ENCODE assay signal across 1 cellular context in the genomic region with DNA sequence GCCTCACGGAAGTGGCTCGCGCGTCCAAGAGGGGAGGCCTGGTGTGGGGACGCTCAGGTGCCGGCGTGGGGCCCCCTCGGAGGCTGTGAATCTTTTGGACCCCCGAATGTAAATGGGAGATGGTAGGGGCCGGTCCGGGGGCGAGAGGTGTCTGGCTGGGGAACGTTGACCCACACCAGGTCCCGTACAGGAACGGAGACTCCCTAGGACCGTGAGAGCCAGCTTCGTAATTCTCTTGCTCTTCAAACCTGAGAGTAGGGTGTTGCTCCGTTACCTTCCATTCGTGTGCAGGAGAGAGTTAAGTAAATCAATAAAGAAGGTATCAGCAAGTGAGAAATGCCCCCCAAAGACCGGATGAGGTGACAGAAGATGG.
A peak's percentile ranks its signal among the peaks of the same experiment; 100 is the strongest.
TF ChIP-seq lines count a peak whose summit lies in the region.

No MANE protein-coding gene starts in this region.

TF ChIP-seq in K562, 482 proteins besides CTCF, POLR2A, EP300 and RAD21 (continued from another document):
- TF ChIP-seq, protein P1, sequence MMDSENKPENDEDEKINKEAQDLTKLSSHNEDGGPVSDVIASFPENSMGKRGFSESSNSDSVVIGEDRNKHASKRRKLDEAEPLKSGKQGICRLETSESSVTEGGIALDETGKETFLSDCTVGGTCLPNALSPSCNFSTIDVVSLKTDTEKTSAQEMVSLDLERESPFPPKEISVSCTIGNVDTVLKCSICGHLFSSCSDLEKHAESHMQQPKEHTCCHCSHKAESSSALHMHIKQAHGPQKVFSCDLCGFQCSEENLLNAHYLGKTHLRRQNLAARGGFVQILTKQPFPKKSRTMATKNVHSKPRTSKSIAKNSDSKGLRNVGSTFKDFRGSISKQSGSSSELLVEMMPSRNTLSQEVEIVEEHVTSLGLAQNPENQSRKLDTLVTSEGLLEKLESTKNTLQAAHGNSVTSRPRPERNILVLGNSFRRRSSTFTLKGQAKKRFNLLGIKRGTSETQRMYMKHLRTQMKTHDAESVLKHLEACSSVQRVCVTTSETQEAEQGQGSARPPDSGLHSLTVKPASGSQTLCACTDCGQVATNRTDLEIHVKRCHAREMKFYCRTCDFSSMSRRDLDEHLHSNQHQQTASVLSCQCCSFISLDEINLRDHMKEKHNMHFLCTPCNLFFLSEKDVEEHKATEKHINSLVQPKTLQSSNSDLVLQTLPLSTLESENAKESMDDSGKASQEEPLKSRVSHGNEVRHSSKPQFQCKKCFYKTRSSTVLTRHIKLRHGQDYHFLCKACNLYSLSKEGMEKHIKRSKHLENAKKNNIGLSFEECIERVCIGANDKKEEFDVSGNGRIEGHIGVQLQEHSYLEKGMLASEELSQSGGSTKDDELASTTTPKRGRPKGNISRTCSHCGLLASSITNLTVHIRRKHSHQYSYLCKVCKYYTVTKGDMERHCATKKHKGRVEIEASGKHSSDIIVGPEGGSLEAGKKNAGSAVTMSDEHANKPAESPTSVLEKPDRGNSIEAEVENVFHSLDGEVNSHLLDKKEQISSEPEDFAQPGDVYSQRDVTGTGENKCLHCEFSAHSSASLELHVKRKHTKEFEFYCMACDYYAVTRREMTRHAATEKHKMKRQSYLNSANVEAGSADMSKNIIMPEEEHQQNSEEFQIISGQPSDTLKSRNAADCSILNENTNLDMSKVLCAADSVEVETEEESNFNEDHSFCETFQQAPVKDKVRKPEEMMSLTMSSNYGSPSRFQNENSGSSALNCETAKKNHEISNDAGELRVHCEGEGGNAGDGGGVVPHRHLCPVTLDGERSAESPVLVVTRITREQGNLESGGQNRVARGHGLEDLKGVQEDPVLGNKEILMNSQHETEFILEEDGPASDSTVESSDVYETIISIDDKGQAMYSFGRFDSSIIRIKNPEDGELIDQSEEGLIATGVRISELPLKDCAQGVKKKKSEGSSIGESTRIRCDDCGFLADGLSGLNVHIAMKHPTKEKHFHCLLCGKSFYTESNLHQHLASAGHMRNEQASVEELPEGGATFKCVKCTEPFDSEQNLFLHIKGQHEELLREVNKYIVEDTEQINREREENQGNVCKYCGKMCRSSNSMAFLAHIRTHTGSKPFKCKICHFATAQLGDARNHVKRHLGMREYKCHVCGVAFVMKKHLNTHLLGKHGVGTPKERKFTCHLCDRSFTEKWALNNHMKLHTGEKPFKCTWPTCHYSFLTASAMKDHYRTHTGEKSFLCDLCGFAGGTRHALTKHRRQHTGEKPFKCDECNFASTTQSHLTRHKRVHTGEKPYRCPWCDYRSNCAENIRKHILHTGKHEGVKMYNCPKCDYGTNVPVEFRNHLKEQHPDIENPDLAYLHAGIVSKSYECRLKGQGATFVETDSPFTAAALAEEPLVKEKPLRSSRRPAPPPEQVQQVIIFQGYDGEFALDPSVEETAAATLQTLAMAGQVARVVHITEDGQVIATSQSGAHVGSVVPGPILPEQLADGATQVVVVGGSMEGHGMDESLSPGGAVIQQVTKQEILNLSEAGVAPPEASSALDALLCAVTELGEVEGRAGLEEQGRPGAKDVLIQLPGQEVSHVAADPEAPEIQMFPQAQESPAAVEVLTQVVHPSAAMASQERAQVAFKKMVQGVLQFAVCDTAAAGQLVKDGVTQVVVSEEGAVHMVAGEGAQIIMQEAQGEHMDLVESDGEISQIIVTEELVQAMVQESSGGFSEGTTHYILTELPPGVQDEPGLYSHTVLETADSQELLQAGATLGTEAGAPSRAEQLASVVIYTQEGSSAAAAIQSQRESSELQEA (IDR thresholded peaks at IDR 0.05; ENCODE audit: low read depth): peak; percentile 67; the same call in 1 of the 2 replicates
- TF ChIP-seq ZNF431 (CRISPR knock-in tag; IDR thresholded peaks at IDR 0.05): no peak
- TF ChIP-seq TCFL5 (CRISPR knock-in tag; conservative IDR thresholded peaks at IDR 0.05): no peak
- TF ChIP-seq ZNF347 (CRISPR knock-in tag; IDR thresholded peaks at IDR 0.05; ENCODE audit: low read depth): no peak
- TF ChIP-seq ZBTB1 (CRISPR knock-in tag; IDR thresholded peaks at IDR 0.05; ENCODE audit: borderline replicate concordance, low read depth): no peak
- TF ChIP-seq RFX7 (CRISPR knock-in tag; IDR thresholded peaks at IDR 0.05): no peak
- TF ChIP-seq, protein P2, sequence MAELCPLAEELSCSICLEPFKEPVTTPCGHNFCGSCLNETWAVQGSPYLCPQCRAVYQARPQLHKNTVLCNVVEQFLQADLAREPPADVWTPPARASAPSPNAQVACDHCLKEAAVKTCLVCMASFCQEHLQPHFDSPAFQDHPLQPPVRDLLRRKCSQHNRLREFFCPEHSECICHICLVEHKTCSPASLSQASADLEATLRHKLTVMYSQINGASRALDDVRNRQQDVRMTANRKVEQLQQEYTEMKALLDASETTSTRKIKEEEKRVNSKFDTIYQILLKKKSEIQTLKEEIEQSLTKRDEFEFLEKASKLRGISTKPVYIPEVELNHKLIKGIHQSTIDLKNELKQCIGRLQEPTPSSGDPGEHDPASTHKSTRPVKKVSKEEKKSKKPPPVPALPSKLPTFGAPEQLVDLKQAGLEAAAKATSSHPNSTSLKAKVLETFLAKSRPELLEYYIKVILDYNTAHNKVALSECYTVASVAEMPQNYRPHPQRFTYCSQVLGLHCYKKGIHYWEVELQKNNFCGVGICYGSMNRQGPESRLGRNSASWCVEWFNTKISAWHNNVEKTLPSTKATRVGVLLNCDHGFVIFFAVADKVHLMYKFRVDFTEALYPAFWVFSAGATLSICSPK (IDR thresholded peaks at IDR 0.05; ENCODE audit: borderline replicate concordance): no peak
- 0 out of 2 replicates have a peak, but pooled peaks have one; percentile 5 for TF ChIP-seq ZNF766 (CRISPR knock-in tag; conservative IDR thresholded peaks at IDR 0.05)
- TF ChIP-seq ZNF277 (CRISPR knock-in tag; IDR thresholded peaks at IDR 0.05; ENCODE audit: borderline replicate concordance): no peak
- TF ChIP-seq, protein P3, sequence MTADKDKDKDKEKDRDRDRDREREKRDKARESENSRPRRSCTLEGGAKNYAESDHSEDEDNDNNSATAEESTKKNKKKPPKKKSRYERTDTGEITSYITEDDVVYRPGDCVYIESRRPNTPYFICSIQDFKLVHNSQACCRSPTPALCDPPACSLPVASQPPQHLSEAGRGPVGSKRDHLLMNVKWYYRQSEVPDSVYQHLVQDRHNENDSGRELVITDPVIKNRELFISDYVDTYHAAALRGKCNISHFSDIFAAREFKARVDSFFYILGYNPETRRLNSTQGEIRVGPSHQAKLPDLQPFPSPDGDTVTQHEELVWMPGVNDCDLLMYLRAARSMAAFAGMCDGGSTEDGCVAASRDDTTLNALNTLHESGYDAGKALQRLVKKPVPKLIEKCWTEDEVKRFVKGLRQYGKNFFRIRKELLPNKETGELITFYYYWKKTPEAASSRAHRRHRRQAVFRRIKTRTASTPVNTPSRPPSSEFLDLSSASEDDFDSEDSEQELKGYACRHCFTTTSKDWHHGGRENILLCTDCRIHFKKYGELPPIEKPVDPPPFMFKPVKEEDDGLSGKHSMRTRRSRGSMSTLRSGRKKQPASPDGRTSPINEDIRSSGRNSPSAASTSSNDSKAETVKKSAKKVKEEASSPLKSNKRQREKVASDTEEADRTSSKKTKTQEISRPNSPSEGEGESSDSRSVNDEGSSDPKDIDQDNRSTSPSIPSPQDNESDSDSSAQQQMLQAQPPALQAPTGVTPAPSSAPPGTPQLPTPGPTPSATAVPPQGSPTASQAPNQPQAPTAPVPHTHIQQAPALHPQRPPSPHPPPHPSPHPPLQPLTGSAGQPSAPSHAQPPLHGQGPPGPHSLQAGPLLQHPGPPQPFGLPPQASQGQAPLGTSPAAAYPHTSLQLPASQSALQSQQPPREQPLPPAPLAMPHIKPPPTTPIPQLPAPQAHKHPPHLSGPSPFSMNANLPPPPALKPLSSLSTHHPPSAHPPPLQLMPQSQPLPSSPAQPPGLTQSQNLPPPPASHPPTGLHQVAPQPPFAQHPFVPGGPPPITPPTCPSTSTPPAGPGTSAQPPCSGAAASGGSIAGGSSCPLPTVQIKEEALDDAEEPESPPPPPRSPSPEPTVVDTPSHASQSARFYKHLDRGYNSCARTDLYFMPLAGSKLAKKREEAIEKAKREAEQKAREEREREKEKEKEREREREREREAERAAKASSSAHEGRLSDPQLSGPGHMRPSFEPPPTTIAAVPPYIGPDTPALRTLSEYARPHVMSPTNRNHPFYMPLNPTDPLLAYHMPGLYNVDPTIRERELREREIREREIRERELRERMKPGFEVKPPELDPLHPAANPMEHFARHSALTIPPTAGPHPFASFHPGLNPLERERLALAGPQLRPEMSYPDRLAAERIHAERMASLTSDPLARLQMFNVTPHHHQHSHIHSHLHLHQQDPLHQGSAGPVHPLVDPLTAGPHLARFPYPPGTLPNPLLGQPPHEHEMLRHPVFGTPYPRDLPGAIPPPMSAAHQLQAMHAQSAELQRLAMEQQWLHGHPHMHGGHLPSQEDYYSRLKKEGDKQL (CRISPR knock-in tag; IDR thresholded peaks at IDR 0.05; ENCODE audit: borderline replicate concordance): no peak
- no peak for TF ChIP-seq TSC22D4 (tag; IDR thresholded peaks at IDR 0.05)
- TF ChIP-seq RBBP5 (IDR thresholded peaks at IDR 0.05; ENCODE audit: borderline replicate concordance, insufficient read depth, low read length, poor library complexity, severe bottlenecking): peak; percentile 18
- TF ChIP-seq PHF8 (IDR thresholded peaks at IDR 0.05; ENCODE audit: borderline replicate concordance, low read length): 0 out of 2 replicates have a peak, but pooled peaks have one; percentile 1
- TF ChIP-seq ZNF77 (CRISPR knock-in tag; IDR thresholded peaks at IDR 0.05): no peak
- no peak for TF ChIP-seq ZNF175 (CRISPR knock-in tag; IDR thresholded peaks at IDR 0.05; ENCODE audit: low read depth)
- TF ChIP-seq, protein P4, sequence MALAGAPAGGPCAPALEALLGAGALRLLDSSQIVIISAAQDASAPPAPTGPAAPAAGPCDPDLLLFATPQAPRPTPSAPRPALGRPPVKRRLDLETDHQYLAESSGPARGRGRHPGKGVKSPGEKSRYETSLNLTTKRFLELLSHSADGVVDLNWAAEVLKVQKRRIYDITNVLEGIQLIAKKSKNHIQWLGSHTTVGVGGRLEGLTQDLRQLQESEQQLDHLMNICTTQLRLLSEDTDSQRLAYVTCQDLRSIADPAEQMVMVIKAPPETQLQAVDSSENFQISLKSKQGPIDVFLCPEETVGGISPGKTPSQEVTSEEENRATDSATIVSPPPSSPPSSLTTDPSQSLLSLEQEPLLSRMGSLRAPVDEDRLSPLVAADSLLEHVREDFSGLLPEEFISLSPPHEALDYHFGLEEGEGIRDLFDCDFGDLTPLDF (CRISPR knock-in tag; IDR thresholded peaks at IDR 0.05): 0 out of 2 replicates have a peak, but pooled peaks have one; percentile 21
- no peak for TF ChIP-seq ZNF239 (CRISPR knock-in tag; IDR thresholded peaks at IDR 0.05)
- TF ChIP-seq MXI1 (IDR thresholded peaks at IDR 0.05; ENCODE audit: low read depth, low read length): no peak
- TF ChIP-seq ZNF124 (CRISPR knock-in tag; IDR thresholded peaks at IDR 0.05): no peak
- no peak for TF ChIP-seq SMAD2 (IDR thresholded peaks at IDR 0.05; ENCODE audit: low read depth, low read length)
- TF ChIP-seq NR2C2 (CRISPR knock-in tag; IDR thresholded peaks at IDR 0.05): peak; percentile 49; the same call in 1 of the 2 replicates
- TF ChIP-seq NR2C2 (tag; IDR thresholded peaks at IDR 0.05): peak; percentile 73
- no peak for TF ChIP-seq SREBF2 (CRISPR knock-in tag; IDR thresholded peaks at IDR 0.05)
- no peak for TF ChIP-seq U2AF2 (optimal IDR thresholded peaks at IDR 0.05; ENCODE audit: low read depth, low read length)
- TF ChIP-seq ARID3A (IDR thresholded peaks at IDR 0.05; ENCODE audit: borderline replicate concordance, low read depth, low read length): no peak
- TF ChIP-seq PRPF4 (IDR thresholded peaks at IDR 0.05; ENCODE audit: insufficient read depth, low read depth, low read length, poor library complexity, severe bottlenecking): no peak
- TF ChIP-seq, protein P5, sequence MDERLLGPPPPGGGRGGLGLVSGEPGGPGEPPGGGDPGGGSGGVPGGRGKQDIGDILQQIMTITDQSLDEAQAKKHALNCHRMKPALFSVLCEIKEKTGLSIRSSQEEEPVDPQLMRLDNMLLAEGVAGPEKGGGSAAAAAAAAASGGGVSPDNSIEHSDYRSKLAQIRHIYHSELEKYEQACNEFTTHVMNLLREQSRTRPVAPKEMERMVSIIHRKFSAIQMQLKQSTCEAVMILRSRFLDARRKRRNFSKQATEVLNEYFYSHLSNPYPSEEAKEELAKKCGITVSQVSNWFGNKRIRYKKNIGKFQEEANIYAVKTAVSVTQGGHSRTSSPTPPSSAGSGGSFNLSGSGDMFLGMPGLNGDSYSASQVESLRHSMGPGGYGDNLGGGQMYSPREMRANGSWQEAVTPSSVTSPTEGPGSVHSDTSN (CRISPR knock-in tag; IDR thresholded peaks at IDR 0.05; ENCODE audit: low read depth): no peak
- TF ChIP-seq, protein P5 (tag; conservative IDR thresholded peaks at IDR 0.05; ENCODE audit: low read depth): no peak
- TF ChIP-seq BRD9 (IDR thresholded peaks at IDR 0.05; ENCODE audit: low read depth, partially characterized antibody): no peak
TF ChIP-seq in K562: peak in this region for 19.
